In genomic region chr20:53785320-53785719, GRCh38 we compare ENCODE assay signal across 3 cellular contexts.
TF ChIP-seq lines count a peak whose summit lies in the region.

No MANE protein-coding gene starts in this region.

TF ChIP-seq in A549, 52 proteins besides CTCF, POLR2A, EP300 and RAD21:
- TF ChIP-seq TP53 (CRISPR knock-in tag; IDR thresholded peaks at IDR 0.05) (no peak), CHD4 (IDR thresholded peaks at IDR 0.05; ENCODE audit: borderline replicate concordance) (no peak), ZNF302 (CRISPR knock-in tag; IDR thresholded peaks at IDR 0.05) (no peak), GATA3 (IDR thresholded peaks at IDR 0.05; ENCODE audit: borderline replicate concordance) (no peak), BHLHE40 (IDR thresholded peaks at IDR 0.05; ENCODE audit: low read depth, low read length) (no peak), HES2 (IDR thresholded peaks at IDR 0.05) (no peak), ESRRA (IDR thresholded peaks at IDR 0.05; ENCODE audit: borderline replicate concordance, low read length) (no peak), JUN (IDR thresholded peaks at IDR 0.05) (no peak), KDM5A (IDR thresholded peaks at IDR 0.05) (no peak), E2F6 (IDR thresholded peaks at IDR 0.05; ENCODE audit: borderline replicate concordance, low read depth) (no peak), FOXS1 (CRISPR knock-in tag; IDR thresholded peaks at IDR 0.05) (no peak), TFCP2L1 (CRISPR knock-in tag; IDR thresholded peaks at IDR 0.05) (no peak), CBX2 (IDR thresholded peaks at IDR 0.05; ENCODE audit: borderline replicate concordance, low read depth) (no peak), FOSL2 (IDR thresholded peaks at IDR 0.05) (no peak), FOSL2 (CRISPR knock-in tag; IDR thresholded peaks at IDR 0.05) (no peak), HDAC2 (IDR thresholded peaks at IDR 0.05) (no peak), RNF2 (IDR thresholded peaks at IDR 0.05; ENCODE audit: borderline replicate concordance, low read depth) (no peak), HOXA7 (CRISPR knock-in tag; IDR thresholded peaks at IDR 0.05) (no peak), MYC (IDR thresholded peaks at IDR 0.05; ENCODE audit: borderline replicate concordance, low read length) (no peak), ELK1 (IDR thresholded peaks at IDR 0.05; ENCODE audit: low read depth, low read length) (no peak)
TF ChIP-seq in A549: peak in this region for 0.

TF ChIP-seq in IMR-90, 13 proteins besides CTCF, POLR2A, EP300 and RAD21:
- TF ChIP-seq MAZ (IDR thresholded peaks at IDR 0.05; ENCODE audit: borderline replicate concordance, low read depth, low read length) (no peak), RCOR1 (IDR thresholded peaks at IDR 0.05; ENCODE audit: insufficient replicate concordance, low read length) (no peak), FOS (IDR thresholded peaks at IDR 0.05; ENCODE audit: low read depth, low read length) (no peak), SMC3 (IDR thresholded peaks at IDR 0.05; ENCODE audit: low read depth, low read length) (no peak), CHD1 (IDR thresholded peaks at IDR 0.05; ENCODE audit: low read depth, low read length) (no peak), MAFK (IDR thresholded peaks at IDR 0.05; ENCODE audit: low read depth, low read length) (no peak), BHLHE40 (IDR thresholded peaks at IDR 0.05; ENCODE audit: low read depth, low read length) (no peak), RFX5 (IDR thresholded peaks at IDR 0.05; ENCODE audit: low read depth, low read length) (no peak), CEBPB (IDR thresholded peaks at IDR 0.05; ENCODE audit: low read depth, low read length) (no peak), MXI1 (IDR thresholded peaks at IDR 0.05; ENCODE audit: borderline replicate concordance, low read depth, low read length) (no peak), ELK1 (IDR thresholded peaks at IDR 0.05; ENCODE audit: borderline replicate concordance, low read depth, low read length) (no peak), USF2 (IDR thresholded peaks at IDR 0.05; ENCODE audit: low read depth, low read length) (no peak), NFE2L2 (IDR thresholded peaks at IDR 0.05; ENCODE audit: low read depth, low read length) (no peak)

TF ChIP-seq in H1, 55 proteins besides CTCF, POLR2A, EP300 and RAD21:
- no peak for TF ChIP-seq MAFK (IDR thresholded peaks at IDR 0.05; ENCODE audit: low read depth, low read length)
- TF ChIP-seq TAF7 (optimal IDR thresholded peaks at IDR 0.05; ENCODE audit: borderline replicate concordance, low read depth, low read length): no peak
- TF ChIP-seq SAP30 (IDR thresholded peaks at IDR 0.05; ENCODE audit: insufficient read depth, insufficient replicate concordance, low read length): no peak
- no peak for TF ChIP-seq FOSL1 (IDR thresholded peaks at IDR 0.05; ENCODE audit: insufficient read depth, low read depth, low read length)
- TF ChIP-seq JUN (IDR thresholded peaks at IDR 0.05; ENCODE audit: low read depth, low read length): no peak
- TF ChIP-seq NANOG (IDR thresholded peaks at IDR 0.05; ENCODE audit: insufficient read depth, low read depth, low read length, poor library complexity, severe bottlenecking): no peak
- TF ChIP-seq KDM5A (IDR thresholded peaks at IDR 0.05; ENCODE audit: low read length): no peak
- TF ChIP-seq CBX8 (IDR thresholded peaks at IDR 0.05; ENCODE audit: borderline replicate concordance, low read depth, low read length): no peak
- TF ChIP-seq ATF3 (IDR thresholded peaks at IDR 0.05; ENCODE audit: insufficient read depth, low read depth, low read length): no peak
- TF ChIP-seq ASH2L (IDR thresholded peaks at IDR 0.05; ENCODE audit: low read length): no peak
- no peak for TF ChIP-seq USF2 (IDR thresholded peaks at IDR 0.05; ENCODE audit: low read length)
- TF ChIP-seq NRF1 (IDR thresholded peaks at IDR 0.05; ENCODE audit: low read depth, low read length): no peak
- TF ChIP-seq SIRT6 (IDR thresholded peaks at IDR 0.05; ENCODE audit: low read length): no peak
- TF ChIP-seq TCF12 (IDR thresholded peaks at IDR 0.05; ENCODE audit: low read depth, low read length): no peak
- TF ChIP-seq CHD2 (IDR thresholded peaks at IDR 0.05; ENCODE audit: low read length): no peak
- no peak for TF ChIP-seq SP1 (IDR thresholded peaks at IDR 0.05; ENCODE audit: low read depth, low read length)
- no peak for TF ChIP-seq CBX5 (IDR thresholded peaks at IDR 0.05; ENCODE audit: low read depth, low read length)
